Comparison of ENCODE assay signal across 8 cellular contexts in the genomic region with DNA sequence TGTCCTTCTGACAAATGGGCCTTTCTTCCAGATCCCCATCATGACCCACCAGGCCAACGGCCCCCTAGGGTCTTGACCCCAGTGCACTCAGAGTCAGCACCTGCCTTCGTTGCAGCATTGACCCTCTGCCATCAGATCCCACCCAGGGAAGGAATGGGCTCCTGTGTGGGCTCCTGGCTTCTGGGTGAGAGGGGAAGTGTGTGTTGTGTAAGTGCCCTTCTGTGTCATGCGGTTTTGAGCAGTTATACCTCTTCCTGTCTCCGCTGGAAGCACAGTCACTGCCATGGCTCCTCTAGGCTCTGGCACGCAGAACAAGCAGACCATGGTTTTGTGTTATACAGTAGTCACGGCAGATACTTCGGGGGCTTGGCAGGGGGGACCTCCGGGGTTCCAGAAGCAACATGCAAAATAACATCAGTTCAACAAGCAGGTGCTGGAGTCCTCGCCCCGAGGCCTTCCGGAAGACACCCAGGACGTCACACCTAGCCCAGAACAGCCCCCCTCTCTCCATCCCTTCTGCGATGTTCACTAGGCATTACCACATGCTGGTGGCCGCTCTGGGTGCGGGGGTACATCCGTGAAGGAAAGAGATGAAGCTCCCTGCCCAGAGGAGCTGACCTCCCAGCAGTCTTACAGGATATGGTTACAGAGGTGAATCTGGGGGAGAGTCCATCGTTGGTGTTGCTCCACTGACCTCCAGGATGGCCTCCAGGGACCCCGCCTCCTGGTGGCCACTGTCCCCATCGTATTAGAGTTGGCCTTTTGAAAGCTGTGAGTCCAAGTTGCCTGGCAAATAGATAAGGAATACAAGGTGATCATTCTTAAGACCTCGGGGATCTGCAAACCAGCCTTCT. TPM values are rescaled to one million over a fixed set of nuclear protein-coding genes. Genes with fewer than 3 reads are reported as not detected.
DNase-seq lines count a peak whose midpoint lies in the region; ATAC-seq and TF ChIP-seq lines count a peak whose summit lies in the region.

No MANE protein-coding gene starts in this region.

- DNase-seq in HFFc6 (peak; percentile 28), osteoblast (ENCODE audit: insufficient read length, low spot score, missing footprints) (peak; percentile 51), DMS79 treated with DMSO at 0.1 percent for 48 hours (lab: John Stamatoyannopoulos, UW) (no peak), glomerular visceral epithelial cell (ENCODE audit: extremely low spot score) (no peak), T1000 (lab: John Stamatoyannopoulos, UW) (no peak)
- peak; percentile 73 for DNase-seq in activated naive CD8-positive, alpha-beta T cell treated with anti-CD3 and anti-CD28 coated beads, Interleukin-2, amount 10 ng/mL, durations not matched to agents 7 days and 5 days

- POLR2A ChIA-PET in activated naive CD8-positive, alpha-beta T cell treated with anti-CD3 and anti-CD28 coated beads, Interleukin-2, amount 10 ng/mL, durations not matched to agents 7 days and 5 days (lab: Charles Lee): interaction anchor here (1.7 to 4.5 kb wide), 3 partner anchors 9 to 35 kb away, joined by 4 to 101 read pairs (median 19); partner anchors contain the start of gene NPHP4

- H3K9me3 Mint-ChIP-seq in HFFc6: no peaks in the 10 kb centered on the region
- no peaks in the 10 kb centered on the region for H3K9me3 Mint-ChIP-seq in T-helper 1 cell treated with Interleukin-12 subunit alpha and Interleukin-12 subunit beta and Interleukin-4 antibody, amounts not matched to agents 30 μg/mL and 1 μg/mL, for 36 hours
- H3K9me3 Mint-ChIP-seq in activated naive CD8-positive, alpha-beta T cell treated with anti-CD3 and anti-CD28 coated beads, Interleukin-2, amount 10 ng/mL, durations not matched to agents 7 days and 5 days: no peaks in the 10 kb centered on the region

- H3K9me3 ChIP-seq in osteoblast (ENCODE audit: low read depth, low read length): no peaks in the 10 kb centered on the region

- TF ChIP-seq CTCF in HFFc6 (IDR thresholded peaks at IDR 0.05): peak; percentile 35; the same call in 1 of the 2 replicates
- no peak for TF ChIP-seq CTCF in osteoblast (IDR thresholded peaks at IDR 0.05; ENCODE audit: extremely low read depth, low read depth, low read length)

- H3K27ac ChIP-seq in osteoblast (ENCODE audit: low read depth, low read length): no peak overlapping the region

- H3K4me1 ChIP-seq in osteoblast (ENCODE audit: insufficient read depth, low read length): no peaks in the 10 kb centered on the region

- no peak overlapping the region for H3K4me3 ChIP-seq in osteoblast (ENCODE audit: insufficient read depth, low read length)

- H3K36me3 ChIP-seq in osteoblast (ENCODE audit: insufficient read depth, low read length): no peaks in the 10 kb centered on the region

- peak; percentile 49 for ATAC-seq in activated naive CD8-positive, alpha-beta T cell treated with anti-CD3 and anti-CD28 coated beads, Interleukin-2, amount 10 ng/mL, durations not matched to agents 7 days and 5 days (ENCODE audit: low read depth)
- no peak for ATAC-seq in HG03469 (IDR thresholded peaks at IDR 0.05; ENCODE audit: unreplicated experiment)

- H3K27me3 ChIP-seq in osteoblast (ENCODE audit: insufficient read depth, low read length): no peaks in the 10 kb centered on the region

- H3K4me3 Mint-ChIP-seq in HFFc6: no peak overlapping the region
- peak overlapping the region; percentile 89 for H3K4me3 Mint-ChIP-seq in T-helper 1 cell treated with Interleukin-12 subunit alpha and Interleukin-12 subunit beta and Interleukin-4 antibody, amounts not matched to agents 30 μg/mL and 1 μg/mL, for 36 hours
- H3K4me3 Mint-ChIP-seq in activated naive CD8-positive, alpha-beta T cell treated with anti-CD3 and anti-CD28 coated beads, Interleukin-2, amount 10 ng/mL, durations not matched to agents 7 days and 5 days: peak overlapping the region; percentile 99

- H3K4me1 Mint-ChIP-seq in HFFc6 (ENCODE audit: low read depth): peaks cover 22% of the 10 kb centered on the region
- peaks cover 54% of the 10 kb centered on the region for H3K4me1 Mint-ChIP-seq in T-helper 1 cell treated with Interleukin-12 subunit alpha and Interleukin-12 subunit beta and Interleukin-4 antibody, amounts not matched to agents 30 μg/mL and 1 μg/mL, for 36 hours (ENCODE audit: low read depth)
- H3K4me1 Mint-ChIP-seq in activated naive CD8-positive, alpha-beta T cell treated with anti-CD3 and anti-CD28 coated beads, Interleukin-2, amount 10 ng/mL, durations not matched to agents 7 days and 5 days: peaks cover 58% of the 10 kb centered on the region

- H3K27ac Mint-ChIP-seq in HFFc6: no peak overlapping the region
- peak overlapping the region; percentile 97 for H3K27ac Mint-ChIP-seq in T-helper 1 cell treated with Interleukin-12 subunit alpha and Interleukin-12 subunit beta and Interleukin-4 antibody, amounts not matched to agents 30 μg/mL and 1 μg/mL, for 36 hours
- peak overlapping the region; percentile 99 for H3K27ac Mint-ChIP-seq in activated naive CD8-positive, alpha-beta T cell treated with anti-CD3 and anti-CD28 coated beads, Interleukin-2, amount 10 ng/mL, durations not matched to agents 7 days and 5 days

- no peak overlapping the region for H3K4me2 ChIP-seq in osteoblast (ENCODE audit: insufficient read depth, low read length)

- H3K27me3 Mint-ChIP-seq in HFFc6 (ENCODE audit: insufficient read depth): peaks cover 2% of the 10 kb centered on the region
- no peaks in the 10 kb centered on the region for H3K27me3 Mint-ChIP-seq in T-helper 1 cell treated with Interleukin-12 subunit alpha and Interleukin-12 subunit beta and Interleukin-4 antibody, amounts not matched to agents 30 μg/mL and 1 μg/mL, for 36 hours (ENCODE audit: low read depth)
- no peaks in the 10 kb centered on the region for H3K27me3 Mint-ChIP-seq in activated naive CD8-positive, alpha-beta T cell treated with anti-CD3 and anti-CD28 coated beads, Interleukin-2, amount 10 ng/mL, durations not matched to agents 7 days and 5 days

- H3K79me2 ChIP-seq in osteoblast (ENCODE audit: insufficient read depth, low read length): no peaks in the 10 kb centered on the region

- peaks cover 5% of the 10 kb centered on the region for H4K20me1 ChIP-seq in osteoblast (ENCODE audit: insufficient read depth, low read length)

- no peak overlapping the region for H2AFZ ChIP-seq in osteoblast (ENCODE audit: low read length)

- H3K36me3 Mint-ChIP-seq in HFFc6 (ENCODE audit: low read depth): no peaks in the 10 kb centered on the region
- H3K36me3 Mint-ChIP-seq in T-helper 1 cell treated with Interleukin-12 subunit alpha and Interleukin-12 subunit beta and Interleukin-4 antibody, amounts not matched to agents 30 μg/mL and 1 μg/mL, for 36 hours (ENCODE audit: low read depth): peaks cover 35% of the 10 kb centered on the region
- peaks cover 41% of the 10 kb centered on the region for H3K36me3 Mint-ChIP-seq in activated naive CD8-positive, alpha-beta T cell treated with anti-CD3 and anti-CD28 coated beads, Interleukin-2, amount 10 ng/mL, durations not matched to agents 7 days and 5 days

RNA-seq across cellular contexts. Expression of gene KCNAB2, which starts 17.4 kb away (rescaled TPM):
- total RNA-seq in HFFc6 (2021; fragmentation: NEBNext Ultra II Directional; extraction: Animal tissue kit (Norgen Biotek cat#: 25700)): 10 to 100 TPM in 4 of 6 experiments, 1 to 10 TPM in 2; 8.0 to 12.6 (median 10.7) TPM
- total RNA-seq in activated naive CD8-positive, alpha-beta T cell treated with anti-CD3 and anti-CD28 coated beads, Interleukin-2, amount 10 ng/mL, durations not matched to agents 7 days and 5 days: 100 to 1,000 TPM; 290 to 307 TPM
- 5.0 and 5.8 TPM in 2 replicates for total RNA-seq in osteoblast

RNA-seq across cellular contexts. Expression of gene NPHP4, which starts 36.0 kb away (rescaled TPM):
- 1 to 10 TPM; 5.0 to 6.8 (median 6.0) TPM for total RNA-seq in HFFc6 (2021; fragmentation: NEBNext Ultra II Directional; extraction: Animal tissue kit (Norgen Biotek cat#: 25700))
- total RNA-seq in activated naive CD8-positive, alpha-beta T cell treated with anti-CD3 and anti-CD28 coated beads, Interleukin-2, amount 10 ng/mL, durations not matched to agents 7 days and 5 days: 10 to 100 TPM; 16.4 to 17.5 TPM
- total RNA-seq in osteoblast: 6.5 and 8.0 TPM in 2 replicates

Comparison
In these comparisons a context has a peak if more than half of its experiments do, and no peak if none do; other contexts are left out.
1. DNase-seq: peak in HFFc6 (single experiment), activated naive CD8-positive, alpha-beta T cell treated with anti-CD3 and anti-CD28 coated beads, Interleukin-2, amount 10 ng/mL, durations not matched to agents 7 days and 5 days (single experiment) and osteoblast (single experiment); none in DMS79 treated with DMSO at 0.1 percent for 48 hours (single experiment), glomerular visceral epithelial cell (single experiment) and T1000 (single experiment).
2. RNA of gene KCNAB2, which starts 17.4 kb away (total RNA-seq): 290 to 307 TPM in activated naive CD8-positive, alpha-beta T cell treated with anti-CD3 and anti-CD28 coated beads, Interleukin-2, amount 10 ng/mL, durations not matched to agents 7 days and 5 days; 8.0 to 12.6 TPM in HFFc6 and 5.0 to 5.8 TPM in osteoblast; every median in the first group is over 10 times any median in the second.